22 cellular contexts compared by ENCODE assay signal in genomic region chr1:230253150-230253549, GRCh38.
"Had no signal": no experiment of that assay in that cellular context is flagged by ENCODE, and none has a peak within 500 bp of the region (broad histone marks: within the 10 kb centered on the region; RNA-seq: fewer than 3 reads in every experiment).

No MANE protein-coding gene starts in this region.

- DNase-seq: Kasumi-1, MV-4-11, NCI-H1048, NCI-H1105, NCI-H1417, NCI-H1436 treated with DMSO at 0.1 percent for 48 hours, NCI-H1694, NCI-H1930, NCI-H2081, NCI-H2107, NCI-H226, NCI-H446, NCI-H510A, NCI-H524 treated with DMSO at 0.1 percent for 48 hours, NCI-H69, NCI-H774, Right ventricle myocardium superior, RPMI8226, SK-N-SH had no signal

- H3K9me3 ChIP-seq: SK-N-SH had no signal

- ATAC-seq: K562 had no signal

- FAIRE-seq: K562, RCC 7860 had no signal

- H3K9ac ChIP-seq: KMS-11, SK-N-SH had no signal

- H3K4me3 ChIP-seq: K562 had no signal

- H3K4me2 ChIP-seq: KMS-11, SK-N-SH had no signal

- H3K27ac ChIP-seq: KMS-11 had no signal
